27 cellular contexts compared by ENCODE assay signal in genomic region chr6:143682805-143683204, GRCh38.
"Had no signal": no experiment of that assay in that cellular context is flagged by ENCODE, and none has a peak within 500 bp of the region (broad histone marks: within the 10 kb centered on the region; RNA-seq: fewer than 3 reads in every experiment).

No MANE protein-coding gene starts in this region.

- ATAC-seq: naive thymus-derived CD4-positive, alpha-beta T cell; natural killer cell; pancreas; right lobe of liver; stimulated activated effector memory CD8-positive, alpha-beta T cell treated with anti-CD3 and anti-CD28 coated beads, Interleukin-12 subunit alpha, Interleukin-12 subunit beta, amount 100 ng/mL, for 72 hours; stimulated activated naive B cell treated with anti-CD40 and anti-IgM and Interleukin-4, amounts not matched to agents 10 μg/mL and 1 μg/mL and 100 μg/mL, for 72 hours; stimulated activated naive CD8-positive, alpha-beta T cell treated with anti-CD3 and anti-CD28 coated beads, Interleukin-15, amount 100 ng/mL, for 72 hours; upper lobe of right lung had no signal

- H3K27ac ChIP-seq: neural progenitor cell, pancreas, prostate gland, right atrium auricular region, right lobe of liver, sigmoid colon, suprapubic skin, testis, tibial artery, transverse colon, upper lobe of right lung, uterus had no signal

- DNase-seq: naive thymus-derived CD4-positive, alpha-beta T cell; natural killer cell; occipital lobe; pancreas; retina; right lobe of liver; sigmoid colon; small intestine; stimulated activated CD4-positive, alpha-beta T cell treated with anti-CD3 and anti-CD28 coated beads, Interleukin-15, amount 100 ng/mL, for 24 hours; stimulated activated CD4-positive, alpha-beta T cell treated with anti-CD3 and anti-CD28 coated beads, Interleukin-2, amount 100 ng/mL, for 24 hours; stimulated activated CD4-positive, alpha-beta T cell treated with anti-CD3 and anti-CD28 coated beads, Interleukin-2, amount 100 ng/mL, for 48 hours; stimulated activated CD4-positive, alpha-beta T cell treated with anti-CD3 and anti-CD28 coated beads, Interleukin-4, amount 100 ng/mL, for 24 hours; stimulated activated naive B cell treated with anti-CD40 and anti-IgM and Interleukin-4, amounts not matched to agents 10 μg/mL and 1 μg/mL and 100 μg/mL, for 72 hours; stimulated activated naive CD4-positive, alpha-beta T cell treated with Interleukin-2 at 50 U/mL for 16 hours; stimulated activated naive CD8-positive, alpha-beta T cell treated with anti-CD3 and anti-CD28 coated beads, Interleukin-15, amount 100 ng/mL, for 72 hours; substantia nigra; testis; tibial artery; transverse colon; upper lobe of right lung; uterus had no signal

- H3K9ac ChIP-seq: neural progenitor cell had no signal

- H3K27me3 Mint-ChIP-seq: type B pancreatic cell had no signal

- H3K4me3 ChIP-seq: neural progenitor cell, pancreas, prostate gland, right atrium auricular region, right lobe of liver, sigmoid colon, suprapubic skin, testis, tibial artery, transverse colon, upper lobe of right lung, uterus had no signal

- H3K9me3 ChIP-seq: pancreas, prostate gland, right lobe of liver, sigmoid colon, suprapubic skin, testis, tibial artery, transverse colon, uterus had no signal

- H2AFZ ChIP-seq: neural progenitor cell had no signal

- H3K4me1 ChIP-seq: prostate gland had no signal

- H3K27me3 ChIP-seq: neural progenitor cell, pancreas, right atrium auricular region, right lobe of liver, sigmoid colon, suprapubic skin, testis, tibial artery, transverse colon, upper lobe of right lung, uterus had no signal

- H3K4me2 ChIP-seq: neural progenitor cell had no signal

- H3K36me3 Mint-ChIP-seq: stimulated activated effector memory CD8-positive, alpha-beta T cell treated with anti-CD3 and anti-CD28 coated beads, Interleukin-12 subunit alpha, Interleukin-12 subunit beta, amount 100 ng/mL, for 72 hours had no signal

- FAIRE-seq: pancreas, small intestine had no signal

- H3K36me3 ChIP-seq: neural progenitor cell, pancreas, prostate gland, right atrium auricular region, right lobe of liver, sigmoid colon, suprapubic skin, tibial artery, transverse colon, upper lobe of right lung, uterus had no signal

- H3K4me1 Mint-ChIP-seq: stimulated activated naive B cell treated with anti-CD40 and anti-IgM and Interleukin-4, amounts not matched to agents 10 μg/mL and 1 μg/mL and 100 μg/mL, for 72 hours had no signal

- H3K4me3 Mint-ChIP-seq: natural killer cell; neural progenitor cell; stimulated activated effector memory CD8-positive, alpha-beta T cell treated with anti-CD3 and anti-CD28 coated beads, Interleukin-12 subunit alpha, Interleukin-12 subunit beta, amount 100 ng/mL, for 72 hours; stimulated activated naive B cell treated with anti-CD40 and anti-IgM and Interleukin-4, amounts not matched to agents 10 μg/mL and 1 μg/mL and 100 μg/mL, for 72 hours; stimulated activated naive CD8-positive, alpha-beta T cell treated with anti-CD3 and anti-CD28 coated beads, Interleukin-15, amount 100 ng/mL, for 72 hours; type B pancreatic cell had no signal

- H3K27ac Mint-ChIP-seq: natural killer cell; neural progenitor cell; stimulated activated effector memory CD8-positive, alpha-beta T cell treated with anti-CD3 and anti-CD28 coated beads, Interleukin-12 subunit alpha, Interleukin-12 subunit beta, amount 100 ng/mL, for 72 hours; stimulated activated naive B cell treated with anti-CD40 and anti-IgM and Interleukin-4, amounts not matched to agents 10 μg/mL and 1 μg/mL and 100 μg/mL, for 72 hours; stimulated activated naive CD8-positive, alpha-beta T cell treated with anti-CD3 and anti-CD28 coated beads, Interleukin-15, amount 100 ng/mL, for 72 hours; type B pancreatic cell had no signal
